Comparison of ENCODE assay signal across 19 cellular contexts in the genomic region with DNA sequence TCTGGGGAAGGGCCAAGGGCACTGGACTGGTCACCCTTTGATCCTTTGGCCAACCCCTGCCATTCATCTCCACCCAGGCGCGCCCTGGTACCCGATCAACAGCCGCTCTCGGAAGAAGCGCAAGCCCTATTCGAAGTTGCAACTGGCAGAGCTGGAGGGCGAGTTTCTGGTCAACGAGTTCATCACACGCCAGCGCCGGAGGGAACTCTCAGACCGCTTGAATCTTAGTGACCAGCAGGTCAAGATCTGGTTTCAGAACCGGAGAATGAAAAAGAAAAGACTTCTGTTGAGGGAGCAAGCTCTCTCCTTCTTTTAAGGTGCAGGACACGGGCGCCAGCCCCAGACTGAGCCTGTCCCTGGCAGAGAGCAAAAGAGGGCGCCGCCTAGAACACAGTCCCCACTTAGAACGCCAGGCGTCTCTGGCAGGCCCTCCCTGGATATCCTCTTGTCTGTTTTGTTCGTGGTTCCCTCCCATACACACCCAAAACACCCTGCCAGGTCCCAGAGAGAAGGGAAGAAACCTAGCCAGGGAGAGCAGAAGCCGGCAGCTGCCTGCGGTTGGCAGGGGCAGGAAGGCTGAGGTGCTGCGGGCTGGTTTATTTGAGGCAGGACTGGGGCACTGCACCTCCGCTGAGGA. TPM values are rescaled to one million over a fixed set of nuclear protein-coding genes. Genes with fewer than 3 reads are reported as not detected.
A peak's percentile ranks its signal among the peaks of the same experiment; 100 is the strongest.
DNase-seq lines count a peak whose midpoint lies in the region; ATAC-seq, FAIRE-seq and TF ChIP-seq lines count a peak whose summit lies in the region.
"Had no signal": no experiment of that assay in that cellular context is flagged by ENCODE, and none has a peak within 500 bp of the region (broad histone marks: within the 10 kb centered on the region; RNA-seq: fewer than 3 reads in every experiment).

No MANE protein-coding gene starts in this region.

- H3K9me3 ChIP-seq in astrocyte (ENCODE audit: insufficient read depth, low read depth, low read length) (peaks cover 7% of the 10 kb centered on the region), skeletal muscle satellite cell (replicated peaks; ENCODE audit: low read length) (no peaks in the 10 kb centered on the region)
- H3K9me3 ChIP-seq: uterus had no signal

- H3K27ac ChIP-seq in astrocyte (ENCODE audit: low read depth, low read length): no peak overlapping the region
- no peak overlapping the region for H3K27ac ChIP-seq in dorsolateral prefrontal cortex
- H3K27ac ChIP-seq: uterus, VCaP had no signal

- H3K4me3 ChIP-seq in astrocyte (ENCODE audit: insufficient read depth, low read depth, low read length) (no peak overlapping the region), skeletal muscle satellite cell (ENCODE audit: low read length) (peak overlapping the region; percentile 83), dorsolateral prefrontal cortex (no peak overlapping the region)
- H3K4me3 ChIP-seq: uterus had no signal

- no peak overlapping the region for H2AFZ ChIP-seq in astrocyte (ENCODE audit: low read depth, low read length)

- no peaks in the 10 kb centered on the region for H3K9me3 Mint-ChIP-seq in activated naive CD4-positive, alpha-beta T cell treated with anti-CD3 and anti-CD28 coated beads, Interleukin-2, amount 10 ng/mL, durations not matched to agents 7 days and 5 days
- peaks cover 31% of the 10 kb centered on the region for H3K9me3 Mint-ChIP-seq in astrocyte (ENCODE audit: unreplicated experiment)
- H3K9me3 Mint-ChIP-seq: activated T-cell treated with anti-CD3 and anti-CD28 coated beads, Interleukin-2, amount 50 U/mL, for 4 hours had no signal

- H3K36me3 Mint-ChIP-seq in activated naive CD4-positive, alpha-beta T cell treated with anti-CD3 and anti-CD28 coated beads, Interleukin-2, amount 10 ng/mL, durations not matched to agents 7 days and 5 days: peaks cover 2% of the 10 kb centered on the region
- peaks cover 4% of the 10 kb centered on the region for H3K36me3 Mint-ChIP-seq in astrocyte (ENCODE audit: low read depth, unreplicated experiment)

- CTCF ChIA-PET in activated naive CD4-positive, alpha-beta T cell treated with anti-CD3 and anti-CD28 coated beads, Interleukin-2, amount 10 ng/mL, durations not matched to agents 7 days and 5 days (lab: Charles Lee): no interaction called here

- H3K36me3 ChIP-seq in astrocyte (ENCODE audit: insufficient read depth, low read length) (no peaks in the 10 kb centered on the region), skeletal muscle satellite cell (ENCODE audit: insufficient read depth, low read length) (no peaks in the 10 kb centered on the region)
- H3K36me3 ChIP-seq: uterus had no signal

- peak overlapping the region; percentile 64 for H3K27ac Mint-ChIP-seq in activated naive CD4-positive, alpha-beta T cell treated with anti-CD3 and anti-CD28 coated beads, Interleukin-2, amount 10 ng/mL, durations not matched to agents 7 days and 5 days
- peak overlapping the region; percentile 69 for H3K27ac Mint-ChIP-seq in astrocyte (ENCODE audit: unreplicated experiment)

- H3K4me1 ChIP-seq in astrocyte (ENCODE audit: insufficient read depth, low read length): no peaks in the 10 kb centered on the region
- peaks cover 22% of the 10 kb centered on the region for H3K4me1 ChIP-seq in skeletal muscle satellite cell (ENCODE audit: control insufficient read depth, insufficient read depth, low read length)
- H3K4me1 ChIP-seq: uterus had no signal

- no peaks in the 10 kb centered on the region for H3K79me2 ChIP-seq in astrocyte (ENCODE audit: insufficient read depth, low read length)

- no peak overlapping the region for H3K4me3 Mint-ChIP-seq in activated naive CD4-positive, alpha-beta T cell treated with anti-CD3 and anti-CD28 coated beads, Interleukin-2, amount 10 ng/mL, durations not matched to agents 7 days and 5 days
- H3K4me3 Mint-ChIP-seq in astrocyte (ENCODE audit: unreplicated experiment): no peak overlapping the region
- H3K4me3 Mint-ChIP-seq: activated T-cell treated with anti-CD3 and anti-CD28 coated beads, Interleukin-2, amount 50 U/mL, for 4 hours had no signal

- H3K27me3 Mint-ChIP-seq in activated naive CD4-positive, alpha-beta T cell treated with anti-CD3 and anti-CD28 coated beads, Interleukin-2, amount 10 ng/mL, durations not matched to agents 7 days and 5 days: peaks cover 100% of the 10 kb centered on the region
- H3K27me3 Mint-ChIP-seq in astrocyte (ENCODE audit: low read depth, unreplicated experiment): peaks cover 84% of the 10 kb centered on the region

- peaks cover 4% of the 10 kb centered on the region for H4K20me1 ChIP-seq in astrocyte (ENCODE audit: insufficient read depth, low read length)

- no peak for ATAC-seq in GM21447 (IDR thresholded peaks at IDR 0.05; ENCODE audit: unreplicated experiment)

- peaks cover 7% of the 10 kb centered on the region for H3K4me1 Mint-ChIP-seq in activated naive CD4-positive, alpha-beta T cell treated with anti-CD3 and anti-CD28 coated beads, Interleukin-2, amount 10 ng/mL, durations not matched to agents 7 days and 5 days
- no peaks in the 10 kb centered on the region for H3K4me1 Mint-ChIP-seq in astrocyte (ENCODE audit: low read depth, unreplicated experiment)

- H3K9ac ChIP-seq in astrocyte (ENCODE audit: low read length): no peak overlapping the region
- peak overlapping the region; percentile 80 for H3K9ac ChIP-seq in skeletal muscle satellite cell (ENCODE audit: low read depth, low read length)

- H3K4me2 ChIP-seq in astrocyte (ENCODE audit: low read length): no peak overlapping the region
- H3K4me2 ChIP-seq in skeletal muscle satellite cell (ENCODE audit: low read length): peak overlapping the region; percentile 96

- no peak for TF ChIP-seq CTCF in astrocyte (IDR thresholded peaks at IDR 0.05; ENCODE audit: insufficient read depth, low read depth, low read length)
- no peak for TF ChIP-seq CTCF in dorsolateral prefrontal cortex (IDR thresholded peaks at IDR 0.05 in 54 of 56, conservative IDR thresholded peaks at IDR 0.05 in 2 of 56; ENCODE audit: low read depth in 1 of 56, partially characterized antibody in 56 of 56)

- H3K27me3 ChIP-seq in astrocyte (ENCODE audit: insufficient read depth, low read length): peaks cover 92% of the 10 kb centered on the region
- peaks cover 6% of the 10 kb centered on the region for H3K27me3 ChIP-seq in skeletal muscle satellite cell (ENCODE audit: control insufficient read depth, insufficient read depth, low read length)
- H3K27me3 ChIP-seq in dorsolateral prefrontal cortex: peaks cover 40 to 100% (median 100%) of the 10 kb centered on the region in 45 donors

- no peak for DNase-seq in activated naive CD4-positive, alpha-beta T cell treated with anti-CD3 and anti-CD28 coated beads, Interleukin-2, amount 10 ng/mL, durations not matched to agents 7 days and 5 days
- no peak for DNase-seq in activated naive CD4-positive, alpha-beta T cell treated with anti-CD3 and anti-CD28 coated beads, Interleukin-2, amount 50 U/mL, for 16 hours
- DNase-seq in M059J (ENCODE audit: low read depth) (peak; percentile 57), astrocyte (ENCODE audit: low read depth) (no peak), dorsolateral prefrontal cortex (no peak), HuH-7.5 (ENCODE audit: low spot score) (no peak)
- DNase-seq: activated T-cell treated with anti-CD3 and anti-CD28 coated beads, Interleukin-2, amount 50 U/mL, for 4 hours; DMS79; KG1; NCI-H1930; NCI-H82; SHP77; stimulated activated CD4-positive, alpha-beta T cell treated with anti-CD3 and anti-CD28 coated beads, Interleukin-4, amount 100 ng/mL, for 24 hours had no signal

- intact Hi-C loops in dorsolateral prefrontal cortex (cut with DNase I): no loop called here

- no peak for FAIRE-seq in astrocyte (lab: Jason Lieb, UNC)

RNA-seq across cellular contexts. Expression of a gene that starts 1.7 kb away (rescaled TPM):
- total RNA-seq in M059J (2014; rRNA removed; shearing (Covaris generic)): not detected in 2 replicates
- not detected in 2 replicates for total RNA-seq in astrocyte
- total RNA-seq in skeletal muscle satellite cell (2012; rRNA removed): not detected in 2 replicates
- total RNA-seq in dorsolateral prefrontal cortex: not detected
- total RNA-seq: activated T-cell treated with anti-CD3 and anti-CD28 coated beads, Interleukin-2, amount 50 U/mL, for 4 hours; kidney epithelial cell; renal cortical epithelial cell; uterus had no signal

RNA-seq across cellular contexts. Expression of a gene that starts 16.6 kb away (rescaled TPM):
- total RNA-seq in M059J (2014; rRNA removed; shearing (Covaris generic)): 1.7 and 1.9 TPM in 2 replicates
- total RNA-seq in astrocyte (not detected in 2 replicates), dorsolateral prefrontal cortex (not detected)
- under 0.01 and 0.22 TPM in 2 replicates for total RNA-seq in skeletal muscle satellite cell (2012; rRNA removed)
- total RNA-seq: activated T-cell treated with anti-CD3 and anti-CD28 coated beads, Interleukin-2, amount 50 U/mL, for 4 hours had no signal

RNA-seq across cellular contexts. Expression of a gene that starts 17.7 kb away (rescaled TPM):
- 27.8 and 31.2 TPM in 2 replicates for total RNA-seq in M059J (2014; rRNA removed; shearing (Covaris generic))
- total RNA-seq in astrocyte: not detected in 2 replicates
- 0.22 TPM in 1 of 2 replicates, not detected in the other for total RNA-seq in skeletal muscle satellite cell (2012; rRNA removed)
- total RNA-seq in dorsolateral prefrontal cortex: not detected
- total RNA-seq: activated T-cell treated with anti-CD3 and anti-CD28 coated beads, Interleukin-2, amount 50 U/mL, for 4 hours; kidney epithelial cell; uterus had no signal

RNA-seq across cellular contexts. Expression of a gene that starts 18.4 kb away (rescaled TPM):
- total RNA-seq in M059J (2014; rRNA removed; shearing (Covaris generic)): 5.0 and 7.4 TPM in 2 replicates
- not detected in 2 replicates for total RNA-seq in astrocyte
- total RNA-seq in skeletal muscle satellite cell (2012; rRNA removed): 0.22 and 0.25 TPM in 2 replicates
- not detected for total RNA-seq in dorsolateral prefrontal cortex
- total RNA-seq: activated T-cell treated with anti-CD3 and anti-CD28 coated beads, Interleukin-2, amount 50 U/mL, for 4 hours had no signal

RNA-seq across cellular contexts. Expression of a gene that starts 28.6 kb away (rescaled TPM):
- 15.0 and 15.3 TPM in 2 replicates for total RNA-seq in M059J (2014; rRNA removed; shearing (Covaris generic))
- not detected in 2 replicates for total RNA-seq in astrocyte
- total RNA-seq in skeletal muscle satellite cell (2012; rRNA removed): 1.8 and 3.7 TPM in 2 replicates
- total RNA-seq in dorsolateral prefrontal cortex: under 1 TPM in 1 of 120 experiments, not detected in 119; 0.34 TPM
- total RNA-seq: activated T-cell treated with anti-CD3 and anti-CD28 coated beads, Interleukin-2, amount 50 U/mL, for 4 hours had no signal

Comparison
In these comparisons a context has a peak if more than half of its experiments do, and no peak if none do; other contexts are left out.
1. RNA of a gene that starts 17.7 kb away (total RNA-seq): 27.8 to 31.2 TPM in M059J; not detected in astrocyte and not detected in dorsolateral prefrontal cortex; every median in the first group is over 10 times any median in the second.